9 cellular contexts compared by ENCODE assay signal in the genomic region with DNA sequence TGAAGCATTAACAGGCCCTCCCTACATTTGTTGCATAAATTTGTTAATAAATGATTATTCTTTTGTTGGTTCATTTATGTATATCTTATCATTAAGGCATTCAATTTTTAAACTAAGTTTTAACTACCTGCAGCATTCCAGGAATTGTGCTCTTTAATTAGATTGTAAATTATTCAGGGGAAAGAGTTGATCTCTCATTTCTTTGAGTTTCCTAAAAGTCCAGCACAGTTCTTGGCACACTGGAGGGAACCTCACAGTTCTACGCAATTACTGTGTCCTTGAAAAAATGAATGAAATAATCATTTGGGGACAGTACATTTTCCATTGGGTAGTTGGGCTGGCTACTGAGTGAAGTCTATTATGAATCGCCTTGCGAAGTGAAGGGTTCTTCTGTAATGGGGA. TPM values are rescaled to one million over a fixed set of nuclear protein-coding genes. Genes with fewer than 3 reads are reported as not detected.
DNase-seq lines count a peak whose midpoint lies in the region; ATAC-seq and TF ChIP-seq lines count a peak whose summit lies in the region.
"Had no signal": no experiment of that assay in that cellular context is flagged by ENCODE, and none has a peak within 500 bp of the region (broad histone marks: within the 10 kb centered on the region; RNA-seq: fewer than 3 reads in every experiment).

No MANE protein-coding gene starts in this region.

- no peaks in the 10 kb centered on the region for H4K20me1 ChIP-seq in mammary epithelial cell (ENCODE audit: insufficient read depth, low read length)

- H3K4me2 ChIP-seq in mammary epithelial cell (ENCODE audit: insufficient read depth, low read depth, low read length): peak overlapping the region; percentile 10

- no peaks in the 10 kb centered on the region for H3K27me3 Mint-ChIP-seq in naive B cell

- dilution Hi-C loops in mammary epithelial cell (cut with HindIII; ENCODE audit: low sequenced_read_pairs): no loop called here

- no peak for TF ChIP-seq CTCF in left ventricle myocardium inferior (IDR thresholded peaks at IDR 0.05; ENCODE audit: borderline replicate concordance)
- no peak for TF ChIP-seq CTCF in mammary epithelial cell (conservative IDR thresholded peaks at IDR 0.05 in 1 of 2, IDR thresholded peaks at IDR 0.05 in 1 of 2; ENCODE audit: extremely low read depth in 1 of 2, insufficient read depth in 1 of 2, low read depth in 1 of 2, low read length in 2 of 2)
- no peak for TF ChIP-seq CTCF in uterus (IDR thresholded peaks at IDR 0.05)
- no peak for TF ChIP-seq CTCF in WERI-Rb-1 (IDR thresholded peaks at IDR 0.05; ENCODE audit: low read depth, low read length)

- in situ Hi-C loops in mammary epithelial cell (cut with MboI; ENCODE audit: low sequenced_read_pairs in 2 of 2) (loop anchor here in 1 of 2 donors (10.0 kb wide), 1 partner anchor 51 kb away; a partner anchor contains a TSS), KBM-7 (cut with MboI; ENCODE audit: low pct_unique_long_range_greater_than_20kb, low sequenced_read_pairs) (no loop called here)

- intact Hi-C loops in left ventricle myocardium inferior (cut with micrococcal nuclease) (no loop called here), left cardiac atrium (cut with DNase I) (loop anchor here in 1 of 2 donors (5.0 kb wide), 1 partner anchor 54 kb away; a partner anchor contains a TSS), mammary epithelial cell (cut with micrococcal nuclease) (loop anchor here (1.0 to 2.0 kb wide), 3 partner anchors 26 to 153 kb away; a partner anchor contains a TSS), uterus (cut with DNase I; ENCODE audit: low total_unique reads) (loop anchor here (10.0 kb wide), 1 partner anchor 69 kb away; no protein-coding TSS in a partner anchor)

- ATAC-seq in left cardiac atrium (no peak), naive B cell (ENCODE audit: low read depth in 2 of 2) (no peak), GM18909 (IDR thresholded peaks at IDR 0.05; ENCODE audit: poor library complexity, unreplicated experiment) (no peak)

- DNase-seq in left ventricle myocardium inferior (no peak), left cardiac atrium (no peak), mammary epithelial cell (no peak), naive B cell (no peak), uterus (no peak), WERI-Rb-1 (no peak), KBM-7 (no peak)

- CTCF ChIA-PET in mammary epithelial cell (lab: Charles Lee; ENCODE audit: low non-redundant PET): no interaction called here

- no peaks in the 10 kb centered on the region for H3K9me3 Mint-ChIP-seq in naive B cell

- H3K4me1 Mint-ChIP-seq in naive B cell: peaks cover 26 to 34% (median 30%) of the 10 kb centered on the region in 3 donors

- H3K4me3 ChIP-seq in left ventricle myocardium inferior: peak overlapping the region; percentile 90
- H3K4me3 ChIP-seq in mammary epithelial cell (replicated peaks in 1 of 3; ENCODE audit: insufficient read depth in 1 of 3, low read depth in 2 of 3, low read length in 3 of 3): no peak overlapping the region
- H3K4me3 ChIP-seq in uterus: peak overlapping the region; percentile 75 to 84
- H3K4me3 ChIP-seq in WERI-Rb-1 (ENCODE audit: low read depth, low read length): no peak overlapping the region

- no peak overlapping the region for H3K9ac ChIP-seq in mammary epithelial cell (ENCODE audit: insufficient read depth, low read length)

- H3K4me1 ChIP-seq in left ventricle myocardium inferior (peaks cover 38% of the 10 kb centered on the region), mammary epithelial cell (ENCODE audit: insufficient read depth, low read length) (peaks cover 10% of the 10 kb centered on the region), uterus (peaks cover 3 to 10% of the 10 kb centered on the region in 2 donors)

- peak overlapping the region; percentile 97 to 100 (median 98) for H3K27ac Mint-ChIP-seq in naive B cell

- WGBS in mammary epithelial cell (ENCODE audit: low coverage, missing lambda C conversion rate): 12% methylated on average over 3 of the region's 3 CpGs

- H3K9me3 ChIP-seq in left ventricle myocardium inferior (replicated peaks): no peaks in the 10 kb centered on the region
- no peaks in the 10 kb centered on the region for H3K9me3 ChIP-seq in mammary epithelial cell (replicated peaks; ENCODE audit: insufficient read depth, low read length)
- H3K9me3 ChIP-seq in uterus: no peaks in the 10 kb centered on the region
- H3K9me3 ChIP-seq in WERI-Rb-1 (ENCODE audit: severe bottlenecking): no peaks in the 10 kb centered on the region

- TF ChIP-seq POLR2A in uterus (IDR thresholded peaks at IDR 0.05): no peak

- H3K36me3 Mint-ChIP-seq in naive B cell: peaks cover 0 to 13% of the 10 kb centered on the region in 2 donors

- peak overlapping the region; percentile 85 for H2AFZ ChIP-seq in mammary epithelial cell (ENCODE audit: low read depth, low read length)

- BruUV-seq in mammary epithelial cell (replicated peaks; lab: Mats Ljungman, UMichigan): no TSS peak

- H3K4me3 Mint-ChIP-seq in naive B cell: peak overlapping the region in 7 of 8 donors; percentile 92 to 99 (median 97)

- H3K36me3 ChIP-seq in left ventricle myocardium inferior: peaks cover 5% of the 10 kb centered on the region
- no peaks in the 10 kb centered on the region for H3K36me3 ChIP-seq in mammary epithelial cell (ENCODE audit: insufficient read depth, low read length)
- no peaks in the 10 kb centered on the region for H3K36me3 ChIP-seq in uterus
- H3K36me3 ChIP-seq in WERI-Rb-1: no peaks in the 10 kb centered on the region; the same call in 1 of the 2 replicates

- H3K27ac ChIP-seq in left ventricle myocardium inferior (replicated peaks) (peak overlapping the region; percentile 98), mammary epithelial cell (ENCODE audit: insufficient read depth, low read depth, low read length) (peak overlapping the region; percentile 61), uterus (peak overlapping the region; percentile 97), WERI-Rb-1 (no peak overlapping the region)

- H3K27me3 ChIP-seq in left ventricle myocardium inferior (ENCODE audit: low read depth) (no peaks in the 10 kb centered on the region), mammary epithelial cell (ENCODE audit: insufficient read depth, low read length) (no peaks in the 10 kb centered on the region), uterus (no peaks in the 10 kb centered on the region), WERI-Rb-1 (ENCODE audit: insufficient read depth, low read depth, severe bottlenecking) (no peaks in the 10 kb centered on the region)

- peaks cover 35% of the 10 kb centered on the region for H3K79me2 ChIP-seq in mammary epithelial cell (ENCODE audit: insufficient read depth, low read length)

RNA-seq across cellular contexts. Expression of a gene that starts 0.5 kb away (rescaled TPM):
- 26.8 TPM for total RNA-seq in left ventricle myocardium inferior
- total RNA-seq in left cardiac atrium: 10 to 100 TPM; 27.7 to 30.4 TPM
- 10 to 100 TPM; 41.3 to 46.9 TPM for total RNA-seq in mammary epithelial cell
- 17.7 TPM for polyA plus RNA-seq in mammary epithelial cell
- polyA minus RNA-seq in mammary epithelial cell: 41.8 TPM
- polyA plus RNA-seq in naive B cell (ENCODE audit: low read depth in 6 of 6): 10 to 100 TPM; 40.5 to 52.0 (median 44.2) TPM
- total RNA-seq in uterus: 100 to 1,000 TPM in 1 of 4 donors, 10 to 100 TPM in 3; 29.5 to 166 (median 64.1) TPM

RNA-seq across cellular contexts. Expression of a gene that starts 33.3 kb away (rescaled TPM):
- not detected for total RNA-seq in left ventricle myocardium inferior
- total RNA-seq in left cardiac atrium: not detected
- total RNA-seq in mammary epithelial cell: not detected
- 0.01 TPM for polyA plus RNA-seq in mammary epithelial cell
- not detected for polyA minus RNA-seq in mammary epithelial cell
- polyA plus RNA-seq in naive B cell (ENCODE audit: low read depth in 6 of 6): under 1 TPM in 1 of 6 donors, not detected in 5; 0.11 TPM
- not detected for total RNA-seq in uterus
- total RNA-seq: LHCN-M2 had no signal

RNA-seq across cellular contexts. Expression of a gene that starts 53.9 kb away (rescaled TPM):
- total RNA-seq in left ventricle myocardium inferior (16.5 TPM), left cardiac atrium (10 to 100 TPM; 18.9 to 22.6 TPM), mammary epithelial cell (10 to 100 TPM; 14.5 to 52.2 TPM), uterus (10 to 100 TPM in 3 of 4 donors, 1 to 10 TPM in 1; 6.7 to 40.0 (median 29.1) TPM)
- polyA plus RNA-seq in mammary epithelial cell (20.6 TPM), naive B cell (ENCODE audit: low read depth in 6 of 6) (10 to 100 TPM; 19.7 to 38.7 (median 21.1) TPM)
- 5.2 TPM for polyA minus RNA-seq in mammary epithelial cell

Comparison
In these comparisons a context has a peak if more than half of its experiments do, and no peak if none do; other contexts are left out.
1. H3K4me3 ChIP-seq: peak in left ventricle myocardium inferior (single experiment) and uterus (2 of 2); none in mammary epithelial cell (0 of 3) and WERI-Rb-1 (single experiment).